In the genomic region with DNA sequence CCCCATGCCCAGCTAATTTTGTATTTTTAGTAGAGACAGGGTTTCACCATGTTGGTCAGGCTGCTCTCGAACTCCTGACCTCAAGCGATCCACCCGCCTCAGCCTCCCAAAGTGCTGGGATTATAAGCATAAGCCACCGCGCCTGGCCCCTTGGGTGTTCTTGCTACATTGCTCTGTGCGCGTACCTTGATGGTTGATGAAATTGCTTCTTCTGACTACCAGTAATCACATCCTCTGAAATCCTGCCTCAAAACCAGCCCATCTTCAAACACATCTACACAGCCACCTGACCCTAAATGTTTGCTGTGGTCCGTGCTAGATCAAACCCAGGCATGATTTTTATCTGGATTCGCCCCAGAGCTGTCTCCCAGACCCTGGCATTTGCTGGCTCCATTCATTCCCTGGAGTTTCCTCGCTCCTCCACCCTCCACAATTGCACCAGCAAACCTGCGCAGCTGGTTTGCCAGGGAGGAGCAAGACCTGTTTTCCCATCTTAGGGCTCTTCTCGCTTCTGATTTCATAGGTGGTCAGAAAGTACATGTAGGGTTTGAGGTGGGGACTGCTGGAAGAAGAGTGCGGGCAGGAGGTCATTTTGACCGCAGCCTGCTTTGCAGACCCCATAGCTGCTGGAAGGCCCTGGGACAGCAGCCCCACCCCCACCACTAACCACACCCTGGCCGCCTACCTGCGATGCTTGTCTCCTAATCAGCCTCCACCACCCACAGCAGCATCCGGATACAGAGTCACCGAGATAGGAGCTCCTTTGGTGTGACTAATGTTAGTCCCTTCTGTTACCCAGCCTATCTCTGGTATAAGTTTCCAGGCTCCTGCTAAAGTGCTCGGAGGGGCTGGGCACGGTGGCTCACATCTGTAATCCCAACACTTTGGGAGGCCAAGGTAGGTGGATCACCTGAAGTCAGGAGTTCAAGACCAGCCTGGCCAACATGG, we compare ENCODE assay signal across 29 cellular contexts. TPM values are rescaled to one million over a fixed set of nuclear protein-coding genes. Genes with fewer than 3 reads are reported as not detected.
A peak's percentile ranks its signal among the peaks of the same experiment; 100 is the strongest.
DNase-seq lines count a peak whose midpoint lies in the region; ATAC-seq and TF ChIP-seq lines count a peak whose summit lies in the region.
"Had no signal": no experiment of that assay in that cellular context is flagged by ENCODE, and none has a peak within 500 bp of the region (broad histone marks: within the 10 kb centered on the region; RNA-seq: fewer than 3 reads in every experiment).

No MANE protein-coding gene starts in this region.

- H3K27me3 ChIP-seq in dorsolateral prefrontal cortex, result no peaks in the 10 kb centered on the region
- H3K27me3 ChIP-seq: ascending aorta, testis, vagina had no signal

- H3K27me3 Mint-ChIP-seq in activated T-cell treated with anti-CD3 and anti-CD28 coated beads, Interleukin-2, amount 50 U/mL, for 24 hours, result no peaks in the 10 kb centered on the region
- H3K27me3 Mint-ChIP-seq in activated T-cell treated with anti-CD3 and anti-CD28 coated beads, Interleukin-2, amount 50 U/mL, for 72 hours (ENCODE audit: low read depth), result no peaks in the 10 kb centered on the region
- H3K27me3 Mint-ChIP-seq in WTC11 (ENCODE audit: low read depth), result peaks cover 2% of the 10 kb centered on the region; the same call in 1 of the 2 replicates
- H3K27me3 Mint-ChIP-seq in mesothelial cell of epicardium (ENCODE audit: low read depth), result no peaks in the 10 kb centered on the region
- no peaks in the 10 kb centered on the region for H3K27me3 Mint-ChIP-seq in type B pancreatic cell
- H3K27me3 Mint-ChIP-seq: activated naive CD8-positive, alpha-beta T cell treated with anti-CD3 and anti-CD28 coated beads, Interleukin-2, amount 10 ng/mL, durations not matched to agents 7 days and 5 days; B cell; CD8-positive, alpha-beta memory T cell; T-helper 17 cell had no signal

- POLR2A ChIA-PET in WTC11 (lab: Charles Lee), result interaction anchor here (0.5 kb wide), 1 partner anchor 391 kb away, joined by 5 read pairs; no protein-coding TSS in a partner anchor

- no peaks in the 10 kb centered on the region for H3K9me3 Mint-ChIP-seq in activated T-cell treated with anti-CD3 and anti-CD28 coated beads, Interleukin-2, amount 50 U/mL, for 24 hours
- no peaks in the 10 kb centered on the region for H3K9me3 Mint-ChIP-seq in activated T-cell treated with anti-CD3 and anti-CD28 coated beads, Interleukin-2, amount 50 U/mL, for 72 hours
- no peaks in the 10 kb centered on the region for H3K9me3 Mint-ChIP-seq in WTC11
- no peaks in the 10 kb centered on the region for H3K9me3 Mint-ChIP-seq in mesothelial cell of epicardium
- H3K9me3 Mint-ChIP-seq in type B pancreatic cell, result no peaks in the 10 kb centered on the region
- H3K9me3 Mint-ChIP-seq: activated naive CD8-positive, alpha-beta T cell treated with anti-CD3 and anti-CD28 coated beads, Interleukin-2, amount 10 ng/mL, durations not matched to agents 7 days and 5 days; CD8-positive, alpha-beta memory T cell; nephron had no signal

- peak overlapping the region; percentile 19 for H3K27ac Mint-ChIP-seq in activated T-cell treated with anti-CD3 and anti-CD28 coated beads, Interleukin-2, amount 50 U/mL, for 24 hours
- no peak overlapping the region for H3K27ac Mint-ChIP-seq in activated T-cell treated with anti-CD3 and anti-CD28 coated beads, Interleukin-2, amount 50 U/mL, for 72 hours
- H3K27ac Mint-ChIP-seq in WTC11 (peak overlapping the region; percentile 27), mesothelial cell of epicardium (peak overlapping the region; percentile 47), type B pancreatic cell (peak overlapping the region; percentile 89)
- H3K27ac Mint-ChIP-seq: activated naive CD8-positive, alpha-beta T cell treated with anti-CD3 and anti-CD28 coated beads, Interleukin-2, amount 10 ng/mL, durations not matched to agents 7 days and 5 days; B cell; nephron; T-helper 17 cell had no signal

- DNase-seq in activated T-cell treated with anti-CD3 and anti-CD28 coated beads, Interleukin-2, amount 50 U/mL, for 24 hours, result no peak
- no peak for DNase-seq in activated T-cell treated with anti-CD3 and anti-CD28 coated beads, Interleukin-2, amount 50 U/mL, for 72 hours
- DNase-seq in WTC11 (ENCODE audit: low spot score) (no peak), mesothelial cell of epicardium (ENCODE audit: low spot score in 2 of 2, unreplicated experiment in 2 of 2) (no peak), type B pancreatic cell (ENCODE audit: extremely low spot score, unreplicated experiment) (no peak), DMS114 treated with DMSO at 0.1 percent for 48 hours (lab: John Stamatoyannopoulos, UW; ENCODE audit: unreplicated experiment) (no peak), dorsolateral prefrontal cortex (no peak), NCI-H146 treated with DMSO at 0.1 percent for 48 hours (lab: John Stamatoyannopoulos, UW; ENCODE audit: unreplicated experiment) (no peak)
- DNase-seq: activated CD4-positive, alpha-beta T cell treated with anti-CD3 and anti-CD28 coated beads for 48 hours; activated CD8-positive, alpha-beta memory T cell treated with anti-CD3 and anti-CD28 coated beads for 24 hours; activated gamma-delta T cell; activated naive CD8-positive, alpha-beta T cell treated with anti-CD3 and anti-CD28 coated beads, Interleukin-2, amount 10 ng/mL, durations not matched to agents 7 days and 5 days; CD8-positive, alpha-beta memory T cell; DMS79; GF-D8; glutamatergic neuron; midbrain; NCI-H1417 treated with DMSO at 0.1 percent for 48 hours; NCI-H345; NCI-H748 treated with DMSO at 0.1 percent for 48 hours; stimulated activated naive CD4-positive, alpha-beta T cell treated with Interleukin-2 at 50 U/mL for 16 hours; T-helper 17 cell; testis had no signal

- ATAC-seq in activated T-cell treated with anti-CD3 and anti-CD28 coated beads, Interleukin-2, amount 50 U/mL, for 72 hours (replicated peaks in 1 of 2), result no peak
- ATAC-seq in WTC11, result no peak
- ATAC-seq: HCT116, T-helper 17 cell had no signal

- intact Hi-C loops in dorsolateral prefrontal cortex (cut with DNase I), result loop anchor here (5.0 kb wide), 2 partner anchors 43 to 63 kb away; partner anchors contain the start of gene SLC27A4 (in 1 of the 2)

- no peak overlapping the region for H3K4me3 Mint-ChIP-seq in activated T-cell treated with anti-CD3 and anti-CD28 coated beads, Interleukin-2, amount 50 U/mL, for 24 hours
- H3K4me3 Mint-ChIP-seq in activated T-cell treated with anti-CD3 and anti-CD28 coated beads, Interleukin-2, amount 50 U/mL, for 72 hours, result no peak overlapping the region
- no peak overlapping the region for H3K4me3 Mint-ChIP-seq in WTC11
- no peak overlapping the region for H3K4me3 Mint-ChIP-seq in mesothelial cell of epicardium
- H3K4me3 Mint-ChIP-seq in type B pancreatic cell, result no peak overlapping the region
- H3K4me3 Mint-ChIP-seq: activated naive CD8-positive, alpha-beta T cell treated with anti-CD3 and anti-CD28 coated beads, Interleukin-2, amount 10 ng/mL, durations not matched to agents 7 days and 5 days; B cell; CD8-positive, alpha-beta memory T cell; nephron; T-helper 17 cell had no signal

- CTCF ChIA-PET in WTC11 (lab: Charles Lee), result interaction anchor here (0.6 to 2.6 kb wide), 6 partner anchors 43 to 252 kb away, joined by 3 to 15 read pairs (median 5); partner anchors contain the start of gene CERCAM

- H3K4me3 ChIP-seq in dorsolateral prefrontal cortex, result no peak overlapping the region
- H3K4me3 ChIP-seq: ascending aorta, SK-N-MC, testis, vagina had no signal

- H3K36me3 Mint-ChIP-seq in activated T-cell treated with anti-CD3 and anti-CD28 coated beads, Interleukin-2, amount 50 U/mL, for 24 hours (ENCODE audit: low read depth), result no peaks in the 10 kb centered on the region
- H3K36me3 Mint-ChIP-seq in activated T-cell treated with anti-CD3 and anti-CD28 coated beads, Interleukin-2, amount 50 U/mL, for 72 hours (ENCODE audit: insufficient read depth in 2 of 2), result no peaks in the 10 kb centered on the region
- H3K36me3 Mint-ChIP-seq in WTC11, result no peaks in the 10 kb centered on the region
- H3K36me3 Mint-ChIP-seq in mesothelial cell of epicardium, result peaks cover 2% of the 10 kb centered on the region
- no peaks in the 10 kb centered on the region for H3K36me3 Mint-ChIP-seq in type B pancreatic cell
- H3K36me3 Mint-ChIP-seq: activated naive CD8-positive, alpha-beta T cell treated with anti-CD3 and anti-CD28 coated beads, Interleukin-2, amount 10 ng/mL, durations not matched to agents 7 days and 5 days had no signal

- TF ChIP-seq CTCF in WTC11 (IDR thresholded peaks at IDR 0.05), result no peak
- no peak for TF ChIP-seq CTCF in mesothelial cell of epicardium (IDR thresholded peaks at IDR 0.05; ENCODE audit: unreplicated experiment)
- TF ChIP-seq CTCF in type B pancreatic cell (conservative IDR thresholded peaks at IDR 0.05), result no peak
- no peak for TF ChIP-seq CTCF in dorsolateral prefrontal cortex (IDR thresholded peaks at IDR 0.05 in 54 of 56, conservative IDR thresholded peaks at IDR 0.05 in 2 of 56; ENCODE audit: low read depth in 1 of 56, partially characterized antibody in 56 of 56)

- H3K4me1 Mint-ChIP-seq in activated T-cell treated with anti-CD3 and anti-CD28 coated beads, Interleukin-2, amount 50 U/mL, for 24 hours (ENCODE audit: low read depth), result peaks cover 2% of the 10 kb centered on the region
- H3K4me1 Mint-ChIP-seq in activated T-cell treated with anti-CD3 and anti-CD28 coated beads, Interleukin-2, amount 50 U/mL, for 72 hours (ENCODE audit: low read depth), result no peaks in the 10 kb centered on the region
- H3K4me1 Mint-ChIP-seq in WTC11, result no peaks in the 10 kb centered on the region
- peaks cover 7% of the 10 kb centered on the region for H3K4me1 Mint-ChIP-seq in mesothelial cell of epicardium
- peaks cover 12% of the 10 kb centered on the region for H3K4me1 Mint-ChIP-seq in type B pancreatic cell (ENCODE audit: unreplicated experiment)
- H3K4me1 Mint-ChIP-seq: B cell, nephron had no signal

- H3K27ac ChIP-seq in dorsolateral prefrontal cortex, result no peak overlapping the region
- H3K27ac ChIP-seq: ascending aorta, SK-N-MC, testis, vagina had no signal

RNA-seq across cellular contexts. Expression of gene SWI5, which starts 22.7 kb away (rescaled TPM):
- 10 to 100 TPM; 20.1 to 25.4 TPM for total RNA-seq in activated T-cell treated with anti-CD3 and anti-CD28 coated beads, Interleukin-2, amount 50 U/mL, for 72 hours
- total RNA-seq in WTC11 (2021), result 26.2 to 32.0 TPM (median 31.7 TPM) in 3 replicates
- total RNA-seq in mesothelial cell of epicardium, result 24.1 to 26.0 TPM (median 24.3 TPM) in 3 replicates
- total RNA-seq in type B pancreatic cell (ENCODE audit: low replicate concordance), result 23.0 and 25.1 TPM in 2 replicates
- total RNA-seq in dorsolateral prefrontal cortex, result 10 to 100 TPM; 11.3 to 29.4 (median 16.7) TPM

RNA-seq across cellular contexts. Expression of gene GOLGA2, which starts 23.0 kb away (rescaled TPM):
- total RNA-seq in activated T-cell treated with anti-CD3 and anti-CD28 coated beads, Interleukin-2, amount 50 U/mL, for 72 hours, result 10 to 100 TPM; 44.9 to 54.4 TPM
- 54.7 to 66.3 TPM (median 58.8 TPM) in 3 replicates for total RNA-seq in WTC11 (2021)
- total RNA-seq in mesothelial cell of epicardium, result 177 to 195 TPM (median 186 TPM) in 3 replicates
- total RNA-seq in type B pancreatic cell (ENCODE audit: low replicate concordance), result 91.5 and 124 TPM in 2 replicates
- 100 to 1,000 TPM in 36 of 120 experiments, 10 to 100 TPM in 84; 59.2 to 145 (median 94.1) TPM for total RNA-seq in dorsolateral prefrontal cortex

RNA-seq across cellular contexts. Expression of gene TRUB2, which starts 23.4 kb away (rescaled TPM):
- 10 to 100 TPM; 17.6 to 24.4 TPM for total RNA-seq in activated T-cell treated with anti-CD3 and anti-CD28 coated beads, Interleukin-2, amount 50 U/mL, for 72 hours
- total RNA-seq in WTC11 (2021) (33.1 to 35.0 TPM (median 33.2 TPM) in 3 replicates), mesothelial cell of epicardium (27.8 to 29.8 TPM (median 29.3 TPM) in 3 replicates), type B pancreatic cell (ENCODE audit: low replicate concordance) (32.9 and 40.4 TPM in 2 replicates), dorsolateral prefrontal cortex (10 to 100 TPM; 20.6 to 66.5 (median 44.9) TPM)

RNA-seq across cellular contexts. Expression of gene COQ4, which starts 23.8 kb away (rescaled TPM):
- total RNA-seq in activated T-cell treated with anti-CD3 and anti-CD28 coated beads, Interleukin-2, amount 50 U/mL, for 72 hours, result 10 to 100 TPM; 29.4 to 35.8 TPM
- total RNA-seq in WTC11 (2021), result 31.3 to 45.3 TPM (median 33.6 TPM) in 3 replicates
- total RNA-seq in mesothelial cell of epicardium, result 53.7 to 56.2 TPM (median 55.4 TPM) in 3 replicates
- 58.5 and 60.5 TPM in 2 replicates for total RNA-seq in type B pancreatic cell (ENCODE audit: low replicate concordance)
- total RNA-seq in dorsolateral prefrontal cortex, result 10 to 100 TPM; 28.0 to 67.5 (median 47.0) TPM

RNA-seq across cellular contexts. Expression of gene SLC27A4, which starts 41.5 kb away (rescaled TPM):
- total RNA-seq in activated T-cell treated with anti-CD3 and anti-CD28 coated beads, Interleukin-2, amount 50 U/mL, for 72 hours, result 10 to 100 TPM; 10.2 to 10.8 TPM
- total RNA-seq in WTC11 (2021) (20.8 to 23.8 TPM (median 21.2 TPM) in 3 replicates), mesothelial cell of epicardium (18.5 to 19.9 TPM (median 19.0 TPM) in 3 replicates), type B pancreatic cell (ENCODE audit: low replicate concordance) (42.2 and 47.2 TPM in 2 replicates), dorsolateral prefrontal cortex (10 to 100 TPM; 25.1 to 59.1 (median 46.4) TPM)
